Comparison of ENCODE assay signal across 28 cellular contexts in the genomic region with DNA sequence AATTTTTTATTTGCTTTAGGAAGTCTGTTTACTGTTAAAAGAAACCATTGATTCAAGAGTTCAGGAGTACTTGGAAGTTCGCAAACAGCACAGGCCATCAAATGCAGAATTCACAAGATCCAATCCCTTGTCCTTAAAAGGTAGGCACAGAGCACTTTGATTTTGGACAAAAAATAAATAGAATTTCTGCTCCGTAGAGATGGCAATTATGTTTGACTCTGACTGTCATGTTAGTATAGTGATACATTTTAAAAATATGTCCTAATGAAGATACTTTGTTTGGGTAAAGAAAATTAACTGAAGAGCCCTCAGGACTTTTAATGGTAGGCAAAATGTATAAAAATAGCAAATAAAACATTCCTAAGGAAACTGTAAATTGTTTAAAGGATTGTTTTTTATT.
"Had no signal": no experiment of that assay in that cellular context is flagged by ENCODE, and none has a peak within 500 bp of the region (broad histone marks: within the 10 kb centered on the region; RNA-seq: fewer than 3 reads in every experiment).

No MANE protein-coding gene starts in this region.

- H3K4me2 ChIP-seq: hepatocyte, neural progenitor cell had no signal

- H3K4me3 Mint-ChIP-seq: mesothelial cell of epicardium; naive B cell; natural killer cell; nephron progenitor cell; neural progenitor cell; stimulated activated effector memory CD8-positive, alpha-beta T cell treated with anti-CD3 and anti-CD28 coated beads, Interleukin-12 subunit alpha, Interleukin-12 subunit beta, amount 100 ng/mL, for 72 hours; stimulated activated naive CD8-positive, alpha-beta T cell treated with anti-CD3 and anti-CD28 coated beads, Interleukin-15, amount 100 ng/mL, for 72 hours had no signal

- H3K36me3 Mint-ChIP-seq: natural killer cell; stimulated activated effector memory CD8-positive, alpha-beta T cell treated with anti-CD3 and anti-CD28 coated beads, Interleukin-12 subunit alpha, Interleukin-12 subunit beta, amount 100 ng/mL, for 72 hours had no signal

- ATAC-seq: natural killer cell; sciatic nerve; stimulated activated effector memory CD8-positive, alpha-beta T cell treated with anti-CD3 and anti-CD28 coated beads, Interleukin-12 subunit alpha, Interleukin-12 subunit beta, amount 100 ng/mL, for 72 hours; stimulated activated naive CD8-positive, alpha-beta T cell treated with anti-CD3 and anti-CD28 coated beads, Interleukin-15, amount 100 ng/mL, for 72 hours; upper lobe of right lung had no signal

- H3K9me3 ChIP-seq: left ventricle myocardium inferior, neutrophil, ovary, right atrium auricular region, thyroid gland, upper lobe of right lung had no signal

- H2AFZ ChIP-seq: hepatocyte, neural progenitor cell had no signal

- H3K4me1 ChIP-seq: upper lobe of right lung had no signal

- H3K27me3 ChIP-seq: hepatocyte, neural progenitor cell, neutrophil, ovary, right atrium auricular region, thyroid gland, upper lobe of right lung had no signal

- H3K4me3 ChIP-seq: hepatocyte, left ventricle myocardium inferior, lung, neural progenitor cell, ovary, right atrium auricular region, skin epidermis, thyroid gland, upper lobe of right lung had no signal

- H3K27ac ChIP-seq: hepatocyte, left ventricle myocardium inferior, neural progenitor cell, neutrophil, ovary, right atrium auricular region, upper lobe of right lung had no signal

- H3K27ac Mint-ChIP-seq: naive B cell; nephron progenitor cell; neural progenitor cell; progenitor cell of endocrine pancreas; stimulated activated effector memory CD8-positive, alpha-beta T cell treated with anti-CD3 and anti-CD28 coated beads, Interleukin-12 subunit alpha, Interleukin-12 subunit beta, amount 100 ng/mL, for 72 hours; stimulated activated naive CD8-positive, alpha-beta T cell treated with anti-CD3 and anti-CD28 coated beads, Interleukin-15, amount 100 ng/mL, for 72 hours had no signal

- H3K9me3 Mint-ChIP-seq: natural killer cell; stimulated activated effector memory CD8-positive, alpha-beta T cell treated with anti-CD3 and anti-CD28 coated beads, Interleukin-12 subunit alpha, Interleukin-12 subunit beta, amount 100 ng/mL, for 72 hours had no signal

- H3K36me3 ChIP-seq: neutrophil, ovary, right atrium auricular region, thyroid gland, upper lobe of right lung had no signal

- H3K9ac ChIP-seq: neural progenitor cell had no signal

- H3K27me3 Mint-ChIP-seq: naive B cell; progenitor cell of endocrine pancreas; stimulated activated naive CD8-positive, alpha-beta T cell treated with anti-CD3 and anti-CD28 coated beads, Interleukin-15, amount 100 ng/mL, for 72 hours had no signal

- DNase-seq: islet precursor cell; left ventricle myocardium inferior; mesendoderm; naive B cell; natural killer cell; nephron progenitor cell; occipital lobe; ovary; stimulated activated CD4-positive, alpha-beta T cell treated with anti-CD3 and anti-CD28 coated beads, Interleukin-12 subunit alpha, Interleukin-12 subunit beta, amount 100 ng/mL, for 4 hours; stimulated activated CD4-positive, alpha-beta T cell treated with anti-CD3 and anti-CD28 coated beads, Interleukin-15, amount 100 ng/mL, for 24 hours; stimulated activated CD4-positive, alpha-beta T cell treated with anti-CD3 and anti-CD28 coated beads, Interleukin-2, amount 100 ng/mL, for 24 hours; stimulated activated CD4-positive, alpha-beta T cell treated with anti-CD3 and anti-CD28 coated beads, Interleukin-4, amount 100 ng/mL, for 24 hours; stimulated activated naive CD4-positive, alpha-beta T cell; stimulated activated naive CD8-positive, alpha-beta T cell treated with anti-CD3 and anti-CD28 coated beads, Interleukin-15, amount 100 ng/mL, for 72 hours; substantia nigra; thyroid gland; trophoblast cell; upper lobe of right lung had no signal

- H3K4me1 Mint-ChIP-seq: naive B cell had no signal
